Comparison of ENCODE assay signal across 12 cellular contexts in genomic region chr10:93749218-93749799, GRCh38. TPM values are rescaled to one million over a fixed set of nuclear protein-coding genes. Genes with fewer than 3 reads are reported as not detected.
DNase-seq lines count a peak whose midpoint lies in the region; TF ChIP-seq lines count a peak whose summit lies in the region.
"Had no signal": no experiment of that assay in that cellular context is flagged by ENCODE, and none has a peak within 500 bp of the region (broad histone marks: within the 10 kb centered on the region; RNA-seq: fewer than 3 reads in every experiment).

No MANE protein-coding gene starts in this region.

- H3K4me1 ChIP-seq in HUES6 (ENCODE audit: control insufficient read depth, insufficient read depth, low read length): peaks cover 72% of the 10 kb centered on the region

- H3K27me3 ChIP-seq in HUES6 (ENCODE audit: control insufficient read depth, insufficient read depth, low read length): no peaks in the 10 kb centered on the region

- H3K9me3 ChIP-seq in HUES6 (ENCODE audit: control insufficient read depth, insufficient read depth, low read depth, low read length): no peaks in the 10 kb centered on the region
- H3K9me3 ChIP-seq: Caco-2 had no signal

- peak; percentile 76 for DNase-seq in NCI-H510A treated with DMSO at 0.1 percent for 48 hours (lab: John Stamatoyannopoulos, UW)
- no peak for DNase-seq in glutamatergic neuron
- no peak for DNase-seq in osteocyte (ENCODE audit: extremely low spot score, unreplicated experiment)
- no peak for DNase-seq in stimulated activated CD4-positive, alpha-beta T cell treated with anti-CD3 and anti-CD28 coated beads, Interleukin-4, amount 100 ng/mL, for 4 hours
- no peak for DNase-seq in kidney glomerular epithelial cell (lab: John Stamatoyannopoulos, UW)
- DNase-seq in anterior cingulate cortex (lab: John Stamatoyannopoulos, UW): no peak
- DNase-seq: Caco-2; cerebellar nuclear complex; foreskin melanocyte; NK-92 treated with Interleukin-12 subunit alpha and Interleukin-12 subunit beta, amount 100 ng/mL, for 24 hours; SW 1271 had no signal

- peak overlapping the region; percentile 23 for H3K4me3 ChIP-seq in HUES6 (ENCODE audit: low read depth, low read length)

- peak overlapping the region; percentile 85 for H3K27ac Mint-ChIP-seq in glutamatergic neuron (ENCODE audit: unreplicated experiment)
- peak overlapping the region; percentile 58 for H3K27ac Mint-ChIP-seq in osteocyte (ENCODE audit: unreplicated experiment)

- peaks cover 2% of the 10 kb centered on the region for H3K9me3 Mint-ChIP-seq in glutamatergic neuron (ENCODE audit: unreplicated experiment)
- H3K9me3 Mint-ChIP-seq in osteocyte (ENCODE audit: unreplicated experiment): no peaks in the 10 kb centered on the region

- H3K4me3 Mint-ChIP-seq in glutamatergic neuron (ENCODE audit: unreplicated experiment): peak overlapping the region; percentile 9
- no peak overlapping the region for H3K4me3 Mint-ChIP-seq in osteocyte (ENCODE audit: unreplicated experiment)

- peak overlapping the region; percentile 30; the same call in 1 of the 2 replicates for H3K27ac ChIP-seq in HUES6 (ENCODE audit: low read depth, low read length)

- H3K27me3 Mint-ChIP-seq in glutamatergic neuron (ENCODE audit: unreplicated experiment) (peaks cover 4% of the 10 kb centered on the region), osteocyte (ENCODE audit: unreplicated experiment) (no peaks in the 10 kb centered on the region)

- H3K4me1 Mint-ChIP-seq in glutamatergic neuron (ENCODE audit: low read depth, unreplicated experiment) (peaks cover 59% of the 10 kb centered on the region), osteocyte (ENCODE audit: unreplicated experiment) (peaks cover 69% of the 10 kb centered on the region)

- H3K9ac ChIP-seq in HUES6 (ENCODE audit: low read length): peak overlapping the region; percentile 30

- H3K36me3 Mint-ChIP-seq in glutamatergic neuron (ENCODE audit: unreplicated experiment) (no peaks in the 10 kb centered on the region), osteocyte (ENCODE audit: unreplicated experiment) (no peaks in the 10 kb centered on the region)

- no peaks in the 10 kb centered on the region for H3K36me3 ChIP-seq in HUES6 (ENCODE audit: control insufficient read depth, insufficient read depth, low read length)

- TF ChIP-seq CTCF in glutamatergic neuron (IDR thresholded peaks at IDR 0.05; ENCODE audit: partially characterized antibody, unreplicated experiment) (no peak), osteocyte (IDR thresholded peaks at IDR 0.05) (no peak)

RNA-seq across cellular contexts. Expression of gene LGI1, which starts 8.4 kb away (rescaled TPM):
- 174 TPM for total RNA-seq in glutamatergic neuron (ENCODE audit: unreplicated experiment)
- total RNA-seq in osteocyte: 0.29 TPM in 1 of 2 replicates, not detected in the other

RNA-seq across cellular contexts. Expression of gene FRA10AC1, which starts 46.9 kb away (rescaled TPM):
- total RNA-seq in glutamatergic neuron (ENCODE audit: unreplicated experiment) (17.7 TPM), osteocyte (13.0 and 15.0 TPM in 2 replicates)

Comparison
In these comparisons a context has a peak if more than half of its experiments do, and no peak if none do; other contexts are left out.
1. RNA of gene LGI1, which starts 8.4 kb away (total RNA-seq): 174 TPM in glutamatergic neuron (single experiment); 0.29 TPM in osteocyte; every median in the first group is over 100 times any median in the second.